Comparison of ENCODE assay signal across 1 cellular context in genomic region chr13:106117640-106118039, GRCh38.
TF ChIP-seq lines count a peak whose summit lies in the region.

No MANE protein-coding gene starts in this region.

TF ChIP-seq in IMR-90, 13 proteins besides CTCF, POLR2A, EP300 and RAD21:
- TF ChIP-seq, protein P1, sequence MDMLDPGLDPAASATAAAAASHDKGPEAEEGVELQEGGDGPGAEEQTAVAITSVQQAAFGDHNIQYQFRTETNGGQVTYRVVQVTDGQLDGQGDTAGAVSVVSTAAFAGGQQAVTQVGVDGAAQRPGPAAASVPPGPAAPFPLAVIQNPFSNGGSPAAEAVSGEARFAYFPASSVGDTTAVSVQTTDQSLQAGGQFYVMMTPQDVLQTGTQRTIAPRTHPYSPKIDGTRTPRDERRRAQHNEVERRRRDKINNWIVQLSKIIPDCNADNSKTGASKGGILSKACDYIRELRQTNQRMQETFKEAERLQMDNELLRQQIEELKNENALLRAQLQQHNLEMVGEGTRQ (IDR thresholded peaks at IDR 0.05; ENCODE audit: low read depth, low read length) = no peak
- peak; percentile 80 for TF ChIP-seq CEBPB (IDR thresholded peaks at IDR 0.05; ENCODE audit: low read depth, low read length)
